Comparison of ENCODE assay signal across 24 cellular contexts in genomic region chr2:104597942-104598341, GRCh38.
"Had no signal": no experiment of that assay in that cellular context is flagged by ENCODE, and none has a peak within 500 bp of the region (broad histone marks: within the 10 kb centered on the region; RNA-seq: fewer than 3 reads in every experiment).

No MANE protein-coding gene starts in this region.

- H3K27ac ChIP-seq: RWPE1 had no signal

- ATAC-seq: HepG2, Panc1, PC-3 had no signal

- DNase-seq: IMR-90, Karpas-422, KG1, MM.1S, NCI-H1048, NCI-H1105, NCI-H1417, NCI-H1436 treated with DMSO at 0.1 percent for 48 hours, NCI-H1694, NCI-H187 treated with DMSO at 0.1 percent for 48 hours, NCI-H2029 treated with DMSO at 0.1 percent for 48 hours, NCI-H2171 treated with DMSO at 0.1 percent for 48 hours, NCI-H2227 treated with DMSO at 0.1 percent for 48 hours, NCI-H510A, NCI-H524 treated with DMSO at 0.1 percent for 48 hours, NCI-H69, NCI-H774, PC-3, SHP77, SK-N-SH, SW 1271 had no signal
